Comparison of ENCODE assay signal across 1 cellular context in genomic region chr14:24296341-24297157, GRCh38.
TF ChIP-seq lines count a peak whose summit lies in the region.

No MANE protein-coding gene starts in this region.

TF ChIP-seq in HepG2, 621 proteins besides CTCF, POLR2A, EP300 and RAD21 (continued from another document and continues in another):
- no peak for TF ChIP-seq ZHX2 (IDR thresholded peaks at IDR 0.05; ENCODE audit: low read depth)
- TF ChIP-seq ZHX2 (CRISPR knock-in tag; IDR thresholded peaks at IDR 0.05; ENCODE audit: borderline replicate concordance), result no peak
- TF ChIP-seq ASH2L (IDR thresholded peaks at IDR 0.05; ENCODE audit: insufficient read length, low read depth, low read length), result no peak
- TF ChIP-seq ELF4 (CRISPR knock-in tag; IDR thresholded peaks at IDR 0.05; ENCODE audit: borderline replicate concordance), result no peak
- TF ChIP-seq, protein P1, sequence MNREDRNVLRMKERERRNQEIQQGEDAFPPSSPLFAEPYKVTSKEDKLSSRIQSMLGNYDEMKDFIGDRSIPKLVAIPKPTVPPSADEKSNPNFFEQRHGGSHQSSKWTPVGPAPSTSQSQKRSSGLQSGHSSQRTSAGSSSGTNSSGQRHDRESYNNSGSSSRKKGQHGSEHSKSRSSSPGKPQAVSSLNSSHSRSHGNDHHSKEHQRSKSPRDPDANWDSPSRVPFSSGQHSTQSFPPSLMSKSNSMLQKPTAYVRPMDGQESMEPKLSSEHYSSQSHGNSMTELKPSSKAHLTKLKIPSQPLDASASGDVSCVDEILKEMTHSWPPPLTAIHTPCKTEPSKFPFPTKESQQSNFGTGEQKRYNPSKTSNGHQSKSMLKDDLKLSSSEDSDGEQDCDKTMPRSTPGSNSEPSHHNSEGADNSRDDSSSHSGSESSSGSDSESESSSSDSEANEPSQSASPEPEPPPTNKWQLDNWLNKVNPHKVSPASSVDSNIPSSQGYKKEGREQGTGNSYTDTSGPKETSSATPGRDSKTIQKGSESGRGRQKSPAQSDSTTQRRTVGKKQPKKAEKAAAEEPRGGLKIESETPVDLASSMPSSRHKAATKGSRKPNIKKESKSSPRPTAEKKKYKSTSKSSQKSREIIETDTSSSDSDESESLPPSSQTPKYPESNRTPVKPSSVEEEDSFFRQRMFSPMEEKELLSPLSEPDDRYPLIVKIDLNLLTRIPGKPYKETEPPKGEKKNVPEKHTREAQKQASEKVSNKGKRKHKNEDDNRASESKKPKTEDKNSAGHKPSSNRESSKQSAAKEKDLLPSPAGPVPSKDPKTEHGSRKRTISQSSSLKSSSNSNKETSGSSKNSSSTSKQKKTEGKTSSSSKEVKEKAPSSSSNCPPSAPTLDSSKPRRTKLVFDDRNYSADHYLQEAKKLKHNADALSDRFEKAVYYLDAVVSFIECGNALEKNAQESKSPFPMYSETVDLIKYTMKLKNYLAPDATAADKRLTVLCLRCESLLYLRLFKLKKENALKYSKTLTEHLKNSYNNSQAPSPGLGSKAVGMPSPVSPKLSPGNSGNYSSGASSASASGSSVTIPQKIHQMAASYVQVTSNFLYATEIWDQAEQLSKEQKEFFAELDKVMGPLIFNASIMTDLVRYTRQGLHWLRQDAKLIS (CRISPR knock-in tag; IDR thresholded peaks at IDR 0.05), result no peak
- TF ChIP-seq TFE3 (CRISPR knock-in tag; IDR thresholded peaks at IDR 0.05), result no peak
- TF ChIP-seq TBX2 (CRISPR knock-in tag; IDR thresholded peaks at IDR 0.05; ENCODE audit: borderline replicate concordance), result no peak
- no peak; the same call in 1 of the 2 replicates for TF ChIP-seq RFXANK (CRISPR knock-in tag; IDR thresholded peaks at IDR 0.05)
- no peak for TF ChIP-seq BHLHE40 (IDR thresholded peaks at IDR 0.05; ENCODE audit: low read length)
- TF ChIP-seq, protein P2, sequence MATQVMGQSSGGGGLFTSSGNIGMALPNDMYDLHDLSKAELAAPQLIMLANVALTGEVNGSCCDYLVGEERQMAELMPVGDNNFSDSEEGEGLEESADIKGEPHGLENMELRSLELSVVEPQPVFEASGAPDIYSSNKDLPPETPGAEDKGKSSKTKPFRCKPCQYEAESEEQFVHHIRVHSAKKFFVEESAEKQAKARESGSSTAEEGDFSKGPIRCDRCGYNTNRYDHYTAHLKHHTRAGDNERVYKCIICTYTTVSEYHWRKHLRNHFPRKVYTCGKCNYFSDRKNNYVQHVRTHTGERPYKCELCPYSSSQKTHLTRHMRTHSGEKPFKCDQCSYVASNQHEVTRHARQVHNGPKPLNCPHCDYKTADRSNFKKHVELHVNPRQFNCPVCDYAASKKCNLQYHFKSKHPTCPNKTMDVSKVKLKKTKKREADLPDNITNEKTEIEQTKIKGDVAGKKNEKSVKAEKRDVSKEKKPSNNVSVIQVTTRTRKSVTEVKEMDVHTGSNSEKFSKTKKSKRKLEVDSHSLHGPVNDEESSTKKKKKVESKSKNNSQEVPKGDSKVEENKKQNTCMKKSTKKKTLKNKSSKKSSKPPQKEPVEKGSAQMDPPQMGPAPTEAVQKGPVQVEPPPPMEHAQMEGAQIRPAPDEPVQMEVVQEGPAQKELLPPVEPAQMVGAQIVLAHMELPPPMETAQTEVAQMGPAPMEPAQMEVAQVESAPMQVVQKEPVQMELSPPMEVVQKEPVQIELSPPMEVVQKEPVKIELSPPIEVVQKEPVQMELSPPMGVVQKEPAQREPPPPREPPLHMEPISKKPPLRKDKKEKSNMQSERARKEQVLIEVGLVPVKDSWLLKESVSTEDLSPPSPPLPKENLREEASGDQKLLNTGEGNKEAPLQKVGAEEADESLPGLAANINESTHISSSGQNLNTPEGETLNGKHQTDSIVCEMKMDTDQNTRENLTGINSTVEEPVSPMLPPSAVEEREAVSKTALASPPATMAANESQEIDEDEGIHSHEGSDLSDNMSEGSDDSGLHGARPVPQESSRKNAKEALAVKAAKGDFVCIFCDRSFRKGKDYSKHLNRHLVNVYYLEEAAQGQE (IDR thresholded peaks at IDR 0.05; ENCODE audit: borderline replicate concordance in 1 of 2, low read depth in 1 of 2, low read length in 2 of 2), result no peak
- TF ChIP-seq ZNF350 (CRISPR knock-in tag; IDR thresholded peaks at IDR 0.05; ENCODE audit: borderline replicate concordance, low read depth), result no peak; the same call in 1 of the 2 replicates
- 0 out of 2 replicates have a peak, but pooled peaks have one; percentile 36 for TF ChIP-seq RBFOX2 (IDR thresholded peaks at IDR 0.05; ENCODE audit: low read depth, low read length)
- TF ChIP-seq, protein P3, sequence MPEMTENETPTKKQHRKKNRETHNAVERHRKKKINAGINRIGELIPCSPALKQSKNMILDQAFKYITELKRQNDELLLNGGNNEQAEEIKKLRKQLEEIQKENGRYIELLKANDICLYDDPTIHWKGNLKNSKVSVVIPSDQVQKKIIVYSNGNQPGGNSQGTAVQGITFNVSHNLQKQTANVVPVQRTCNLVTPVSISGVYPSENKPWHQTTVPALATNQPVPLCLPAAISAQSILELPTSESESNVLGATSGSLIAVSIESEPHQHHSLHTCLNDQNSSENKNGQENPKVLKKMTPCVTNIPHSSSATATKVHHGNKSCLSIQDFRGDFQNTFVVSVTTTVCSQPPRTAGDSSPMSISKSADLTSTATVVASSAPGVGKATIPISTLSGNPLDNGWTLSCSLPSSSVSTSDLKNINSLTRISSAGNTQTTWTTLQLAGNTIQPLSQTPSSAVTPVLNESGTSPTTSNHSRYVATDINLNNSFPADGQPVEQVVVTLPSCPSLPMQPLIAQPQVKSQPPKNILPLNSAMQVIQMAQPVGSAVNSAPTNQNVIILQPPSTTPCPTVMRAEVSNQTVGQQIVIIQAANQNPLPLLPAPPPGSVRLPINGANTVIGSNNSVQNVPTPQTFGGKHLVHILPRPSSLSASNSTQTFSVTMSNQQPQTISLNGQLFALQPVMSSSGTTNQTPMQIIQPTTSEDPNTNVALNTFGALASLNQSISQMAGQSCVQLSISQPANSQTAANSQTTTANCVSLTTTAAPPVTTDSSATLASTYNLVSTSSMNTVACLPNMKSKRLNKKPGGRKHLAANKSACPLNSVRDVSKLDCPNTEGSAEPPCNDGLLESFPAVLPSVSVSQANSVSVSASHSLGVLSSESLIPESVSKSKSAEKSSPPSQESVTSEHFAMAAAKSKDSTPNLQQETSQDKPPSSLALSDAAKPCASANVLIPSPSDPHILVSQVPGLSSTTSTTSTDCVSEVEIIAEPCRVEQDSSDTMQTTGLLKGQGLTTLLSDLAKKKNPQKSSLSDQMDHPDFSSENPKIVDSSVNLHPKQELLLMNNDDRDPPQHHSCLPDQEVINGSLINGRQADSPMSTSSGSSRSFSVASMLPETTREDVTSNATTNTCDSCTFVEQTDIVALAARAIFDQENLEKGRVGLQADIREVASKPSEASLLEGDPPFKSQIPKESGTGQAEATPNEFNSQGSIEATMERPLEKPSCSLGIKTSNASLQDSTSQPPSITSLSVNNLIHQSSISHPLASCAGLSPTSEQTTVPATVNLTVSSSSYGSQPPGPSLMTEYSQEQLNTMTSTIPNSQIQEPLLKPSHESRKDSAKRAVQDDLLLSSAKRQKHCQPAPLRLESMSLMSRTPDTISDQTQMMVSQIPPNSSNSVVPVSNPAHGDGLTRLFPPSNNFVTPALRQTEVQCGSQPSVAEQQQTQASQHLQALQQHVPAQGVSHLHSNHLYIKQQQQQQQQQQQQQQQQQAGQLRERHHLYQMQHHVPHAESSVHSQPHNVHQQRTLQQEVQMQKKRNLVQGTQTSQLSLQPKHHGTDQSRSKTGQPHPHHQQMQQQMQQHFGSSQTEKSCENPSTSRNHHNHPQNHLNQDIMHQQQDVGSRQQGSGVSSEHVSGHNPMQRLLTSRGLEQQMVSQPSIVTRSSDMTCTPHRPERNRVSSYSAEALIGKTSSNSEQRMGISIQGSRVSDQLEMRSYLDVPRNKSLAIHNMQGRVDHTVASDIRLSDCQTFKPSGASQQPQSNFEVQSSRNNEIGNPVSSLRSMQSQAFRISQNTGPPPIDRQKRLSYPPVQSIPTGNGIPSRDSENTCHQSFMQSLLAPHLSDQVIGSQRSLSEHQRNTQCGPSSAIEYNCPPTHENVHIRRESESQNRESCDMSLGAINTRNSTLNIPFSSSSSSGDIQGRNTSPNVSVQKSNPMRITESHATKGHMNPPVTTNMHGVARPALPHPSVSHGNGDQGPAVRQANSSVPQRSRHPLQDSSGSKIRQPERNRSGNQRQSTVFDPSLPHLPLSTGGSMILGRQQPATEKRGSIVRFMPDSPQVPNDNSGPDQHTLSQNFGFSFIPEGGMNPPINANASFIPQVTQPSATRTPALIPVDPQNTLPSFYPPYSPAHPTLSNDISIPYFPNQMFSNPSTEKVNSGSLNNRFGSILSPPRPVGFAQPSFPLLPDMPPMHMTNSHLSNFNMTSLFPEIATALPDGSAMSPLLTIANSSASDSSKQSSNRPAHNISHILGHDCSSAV (CRISPR knock-in tag; IDR thresholded peaks at IDR 0.05; ENCODE audit: borderline replicate concordance), result no peak
- no peak for TF ChIP-seq DMTF1 (CRISPR knock-in tag; IDR thresholded peaks at IDR 0.05)
- TF ChIP-seq NR2F1 (CRISPR knock-in tag; IDR thresholded peaks at IDR 0.05), result 0 out of 4 replicates have a peak, but pooled peaks of 1 of the 2 experiments have one; percentile 9
- TF ChIP-seq TAF15 (IDR thresholded peaks at IDR 0.05; ENCODE audit: low read depth, low read length, poor library complexity, severe bottlenecking), result no peak
- TF ChIP-seq HNRNPUL1 (IDR thresholded peaks at IDR 0.05; ENCODE audit: low read depth, low read length), result no peak
- TF ChIP-seq SOX5 (CRISPR knock-in tag; IDR thresholded peaks at IDR 0.05; ENCODE audit: borderline replicate concordance), result 0 out of 2 replicates have a peak, but pooled peaks have one; percentile 16
- TF ChIP-seq FOXA3 (CRISPR knock-in tag; IDR thresholded peaks at IDR 0.05), result peak; percentile 61
- TF ChIP-seq SRSF9 (IDR thresholded peaks at IDR 0.05; ENCODE audit: borderline replicate concordance, insufficient read depth, low read depth, low read length, poor library complexity, severe bottlenecking), result no peak
